ENCODE assay signal across 1 cellular context in the genomic region with DNA sequence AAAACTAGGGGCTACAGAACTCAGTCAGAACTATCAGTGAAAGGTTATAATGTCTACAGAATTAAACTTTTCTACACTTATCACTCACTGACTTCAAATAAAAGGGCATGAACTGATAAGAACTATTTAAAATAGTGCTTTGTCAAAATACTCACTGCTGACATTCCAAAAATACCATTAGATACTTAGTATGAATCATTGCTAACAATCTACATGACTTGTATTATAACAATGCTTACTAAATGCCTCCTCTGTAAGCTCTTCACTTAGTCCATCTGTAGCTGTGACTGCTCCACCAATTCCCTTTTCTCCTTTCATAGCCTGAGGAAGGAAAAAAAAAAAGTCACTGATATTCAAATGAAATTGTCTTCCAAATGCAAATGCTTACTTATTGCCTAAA.
TF ChIP-seq lines count a peak whose summit lies in the region.

No MANE protein-coding gene starts in this region.

TF ChIP-seq in GM23338, 12 proteins besides CTCF, POLR2A, EP300 and RAD21 (continued from another document):
- TF ChIP-seq, protein P1, sequence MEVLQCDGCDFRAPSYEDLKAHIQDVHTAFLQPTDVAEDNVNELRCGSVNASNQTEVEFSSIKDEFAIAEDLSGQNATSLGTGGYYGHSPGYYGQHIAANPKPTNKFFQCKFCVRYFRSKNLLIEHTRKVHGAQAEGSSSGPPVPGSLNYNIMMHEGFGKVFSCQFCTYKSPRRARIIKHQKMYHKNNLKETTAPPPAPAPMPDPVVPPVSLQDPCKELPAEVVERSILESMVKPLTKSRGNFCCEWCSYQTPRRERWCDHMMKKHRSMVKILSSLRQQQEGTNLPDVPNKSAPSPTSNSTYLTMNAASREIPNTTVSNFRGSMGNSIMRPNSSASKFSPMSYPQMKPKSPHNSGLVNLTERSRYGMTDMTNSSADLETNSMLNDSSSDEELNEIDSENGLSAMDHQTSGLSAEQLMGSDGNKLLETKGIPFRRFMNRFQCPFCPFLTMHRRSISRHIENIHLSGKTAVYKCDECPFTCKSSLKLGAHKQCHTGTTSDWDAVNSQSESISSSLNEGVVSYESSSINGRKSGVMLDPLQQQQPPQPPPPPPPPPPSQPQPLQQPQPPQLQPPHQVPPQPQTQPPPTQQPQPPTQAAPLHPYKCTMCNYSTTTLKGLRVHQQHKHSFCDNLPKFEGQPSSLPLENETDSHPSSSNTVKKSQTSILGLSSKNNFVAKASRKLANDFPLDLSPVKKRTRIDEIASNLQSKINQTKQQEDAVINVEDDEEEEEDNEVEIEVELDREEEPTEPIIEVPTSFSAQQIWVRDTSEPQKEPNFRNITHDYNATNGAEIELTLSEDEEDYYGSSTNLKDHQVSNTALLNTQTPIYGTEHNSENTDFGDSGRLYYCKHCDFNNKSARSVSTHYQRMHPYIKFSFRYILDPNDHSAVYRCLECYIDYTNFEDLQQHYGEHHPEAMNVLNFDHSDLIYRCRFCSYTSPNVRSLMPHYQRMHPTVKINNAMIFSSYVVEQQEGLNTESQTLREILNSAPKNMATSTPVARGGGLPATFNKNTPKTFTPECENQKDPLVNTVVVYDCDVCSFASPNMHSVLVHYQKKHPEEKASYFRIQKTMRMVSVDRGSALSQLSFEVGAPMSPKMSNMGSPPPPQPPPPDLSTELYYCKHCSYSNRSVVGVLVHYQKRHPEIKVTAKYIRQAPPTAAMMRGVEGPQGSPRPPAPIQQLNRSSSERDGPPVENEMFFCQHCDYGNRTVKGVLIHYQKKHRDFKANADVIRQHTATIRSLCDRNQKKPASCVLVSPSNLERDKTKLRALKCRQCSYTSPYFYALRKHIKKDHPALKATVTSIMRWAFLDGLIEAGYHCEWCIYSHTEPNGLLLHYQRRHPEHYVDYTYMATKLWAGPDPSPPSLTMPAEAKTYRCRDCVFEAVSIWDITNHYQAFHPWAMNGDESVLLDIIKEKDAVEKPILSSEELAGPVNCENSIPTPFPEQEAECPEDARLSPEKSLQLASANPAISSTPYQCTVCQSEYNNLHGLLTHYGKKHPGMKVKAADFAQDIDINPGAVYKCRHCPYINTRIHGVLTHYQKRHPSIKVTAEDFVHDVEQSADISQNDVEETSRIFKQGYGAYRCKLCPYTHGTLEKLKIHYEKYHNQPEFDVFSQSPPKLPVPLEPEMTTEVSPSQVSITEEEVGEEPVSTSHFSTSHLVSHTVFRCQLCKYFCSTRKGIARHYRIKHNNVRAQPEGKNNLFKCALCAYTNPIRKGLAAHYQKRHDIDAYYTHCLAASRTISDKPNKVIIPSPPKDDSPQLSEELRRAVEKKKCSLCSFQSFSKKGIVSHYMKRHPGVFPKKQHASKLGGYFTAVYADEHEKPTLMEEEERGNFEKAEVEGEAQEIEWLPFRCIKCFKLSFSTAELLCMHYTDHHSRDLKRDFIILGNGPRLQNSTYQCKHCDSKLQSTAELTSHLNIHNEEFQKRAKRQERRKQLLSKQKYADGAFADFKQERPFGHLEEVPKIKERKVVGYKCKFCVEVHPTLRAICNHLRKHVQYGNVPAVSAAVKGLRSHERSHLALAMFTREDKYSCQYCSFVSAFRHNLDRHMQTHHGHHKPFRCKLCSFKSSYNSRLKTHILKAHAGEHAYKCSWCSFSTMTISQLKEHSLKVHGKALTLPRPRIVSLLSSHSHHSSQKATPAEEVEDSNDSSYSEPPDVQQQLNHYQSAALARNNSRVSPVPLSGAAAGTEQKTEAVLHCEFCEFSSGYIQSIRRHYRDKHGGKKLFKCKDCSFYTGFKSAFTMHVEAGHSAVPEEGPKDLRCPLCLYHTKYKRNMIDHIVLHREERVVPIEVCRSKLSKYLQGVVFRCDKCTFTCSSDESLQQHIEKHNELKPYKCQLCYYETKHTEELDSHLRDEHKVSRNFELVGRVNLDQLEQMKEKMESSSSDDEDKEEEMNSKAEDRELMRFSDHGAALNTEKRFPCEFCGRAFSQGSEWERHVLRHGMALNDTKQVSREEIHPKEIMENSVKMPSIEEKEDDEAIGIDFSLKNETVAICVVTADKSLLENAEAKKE (CRISPR knock-in tag; IDR thresholded peaks at IDR 0.05), result no peak
- TF ChIP-seq POLR2AphosphoS5 (IDR thresholded peaks at IDR 0.05; ENCODE audit: low read depth), result no peak
